ENCODE assay signal across 8 cellular contexts in the genomic region with DNA sequence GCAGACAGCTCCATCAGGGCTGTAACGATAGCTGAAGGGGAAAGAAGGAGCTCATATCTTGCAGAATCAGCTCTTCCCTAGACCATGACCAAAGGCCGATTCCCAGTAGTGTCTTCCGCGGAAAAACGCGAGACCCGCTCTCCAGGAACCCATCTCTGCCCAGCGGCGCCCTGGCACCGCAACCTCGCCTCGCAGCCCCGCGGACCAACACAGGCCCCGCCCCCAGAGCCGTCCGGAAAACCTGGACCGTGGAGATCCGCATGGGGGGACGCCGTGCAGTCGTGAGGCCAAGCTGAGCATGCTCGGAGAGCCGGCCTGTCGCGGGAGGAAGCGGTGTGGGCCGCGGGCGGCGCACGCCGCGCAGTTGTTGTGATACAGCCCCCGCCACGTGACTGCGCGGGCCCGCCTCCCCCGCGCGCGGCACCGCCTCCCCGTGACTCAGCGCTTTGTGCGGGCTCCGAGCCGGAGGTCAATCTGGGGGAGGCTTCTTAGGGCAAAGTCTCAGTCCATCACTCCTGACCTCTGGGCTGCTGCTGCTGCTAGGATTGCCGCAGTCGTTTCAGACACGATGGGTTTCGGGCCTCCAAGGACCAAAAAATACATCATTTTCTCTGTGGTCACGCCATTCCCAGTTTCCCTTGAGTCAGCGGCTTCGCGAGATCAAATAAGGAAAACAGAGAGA. TPM values are rescaled to one million over a fixed set of nuclear protein-coding genes. Genes with fewer than 3 reads are reported as not detected.
DNase-seq lines count a peak whose midpoint lies in the region; ATAC-seq and TF ChIP-seq lines count a peak whose summit lies in the region.

No MANE protein-coding gene starts in this region.

- H3K27me3 ChIP-seq in BJ (ENCODE audit: control insufficient read depth, insufficient read depth, low read length): no peaks in the 10 kb centered on the region

- H3K36me3 Mint-ChIP-seq in activated CD4-positive, alpha-beta T cell treated with anti-CD3 and anti-CD28 coated beads, Interleukin-2, amount 10 ng/mL, durations not matched to agents 24 days and 14 days (ENCODE audit: low read depth): peaks cover 3% of the 10 kb centered on the region

- H3K4me3 ChIP-seq in BJ (ENCODE audit: low read depth, low read length): peak overlapping the region; percentile 51

- no peaks in the 10 kb centered on the region for H3K9me3 Mint-ChIP-seq in activated CD4-positive, alpha-beta T cell treated with anti-CD3 and anti-CD28 coated beads, Interleukin-2, amount 10 ng/mL, durations not matched to agents 24 days and 14 days

- H3K4me3 Mint-ChIP-seq in activated CD4-positive, alpha-beta T cell treated with anti-CD3 and anti-CD28 coated beads, Interleukin-2, amount 10 ng/mL, durations not matched to agents 24 days and 14 days: peak overlapping the region; percentile 90

- intact Hi-C loops in activated CD4-positive, alpha-beta T cell treated with anti-CD3 and anti-CD28 coated beads, Interleukin-2, amount 10 ng/mL, durations not matched to agents 24 days and 14 days (cut with micrococcal nuclease): loop anchor here (1.0 to 10.0 kb wide), 3 partner anchors 103 to 553 kb away; a partner anchor contains a TSS

- no peak for TF ChIP-seq CTCF in BJ (IDR thresholded peaks at IDR 0.05; ENCODE audit: insufficient read depth, low read depth, low read length)

- DNase-seq in BJ (ENCODE audit: low read depth) (peak; percentile 79), GM19240 (ENCODE audit: insufficient read length, low spot score) (peak; percentile 76), NCI-H524 treated with DMSO at 0.1 percent for 48 hours (lab: John Stamatoyannopoulos, UW) (peak; percentile 72), cortex of kidney (lab: John Stamatoyannopoulos, UW) (peak; percentile 20), left lobe of liver (ENCODE audit: low spot score) (peak; percentile 99)
- peak; percentile 98 for DNase-seq in activated CD4-positive, alpha-beta T cell treated with anti-CD3 and anti-CD28 coated beads, Interleukin-2, amount 10 ng/mL, durations not matched to agents 24 days and 14 days
- peak; percentile 94 to 95 for DNase-seq in stimulated activated CD4-positive, alpha-beta T cell treated with anti-CD3 and anti-CD28 coated beads, Interleukin-2, amount 100 ng/mL, for 24 hours

- peaks cover 34% of the 10 kb centered on the region for H3K4me1 Mint-ChIP-seq in activated CD4-positive, alpha-beta T cell treated with anti-CD3 and anti-CD28 coated beads, Interleukin-2, amount 10 ng/mL, durations not matched to agents 24 days and 14 days

- no peaks in the 10 kb centered on the region for H3K36me3 ChIP-seq in BJ (ENCODE audit: control insufficient read depth, insufficient read depth, low read length)

- ATAC-seq in HG03457 (IDR thresholded peaks at IDR 0.05; ENCODE audit: unreplicated experiment): peak; percentile 75
- ATAC-seq in left lobe of liver: peak; percentile 81

- CTCF ChIA-PET in BJ (lab: Yijun Ruan, JAX): interaction anchor here (0.9 to 2.1 kb wide), 6 partner anchors 9 to 171 kb away, joined by 3 to 5 read pairs (median 4); no protein-coding TSS in a partner anchor

- peaks cover 19% of the 10 kb centered on the region for H3K27me3 Mint-ChIP-seq in activated CD4-positive, alpha-beta T cell treated with anti-CD3 and anti-CD28 coated beads, Interleukin-2, amount 10 ng/mL, durations not matched to agents 24 days and 14 days

- POLR2A ChIA-PET in BJ (lab: Charles Lee): no interaction called here

- peak overlapping the region; percentile 55 for H3K27ac Mint-ChIP-seq in activated CD4-positive, alpha-beta T cell treated with anti-CD3 and anti-CD28 coated beads, Interleukin-2, amount 10 ng/mL, durations not matched to agents 24 days and 14 days

RNA-seq across cellular contexts. Expression of a gene that starts 3.1 kb away (rescaled TPM):
- 8.4 and 15.0 TPM in 2 replicates for polyA plus RNA-seq in BJ (2011; rRNA removed)
- polyA minus RNA-seq in BJ (2011; rRNA and poly(A)+ RNA removed): 8.3 and 8.9 TPM in 2 replicates
- 21.3 and 25.0 TPM in 2 replicates for total RNA-seq in activated CD4-positive, alpha-beta T cell treated with anti-CD3 and anti-CD28 coated beads, Interleukin-2, amount 10 ng/mL, durations not matched to agents 24 days and 14 days
- 97.5 TPM for total RNA-seq in left lobe of liver

Comparison
In these comparisons a context has a peak if more than half of its experiments do, and no peak if none do; other contexts are left out.
1. Peak in every context shown above with its lines: DNase-seq, ATAC-seq and H3K4me3 ChIP-seq.
2. DNase-seq: peak in every context shown above with its lines; median percentile 99 in left lobe of liver; 98 in activated CD4-positive, alpha-beta T cell treated with anti-CD3 and anti-CD28 coated beads, Interleukin-2, amount 10 ng/mL, durations not matched to agents 24 days and 14 days; 94 in stimulated activated CD4-positive, alpha-beta T cell treated with anti-CD3 and anti-CD28 coated beads, Interleukin-2, amount 100 ng/mL, for 24 hours; 79 in BJ; 76 in GM19240; 72 in NCI-H524 treated with DMSO at 0.1 percent for 48 hours; 20 in cortex of kidney.